ENCODE assay signal across 9 cellular contexts in the genomic region with DNA sequence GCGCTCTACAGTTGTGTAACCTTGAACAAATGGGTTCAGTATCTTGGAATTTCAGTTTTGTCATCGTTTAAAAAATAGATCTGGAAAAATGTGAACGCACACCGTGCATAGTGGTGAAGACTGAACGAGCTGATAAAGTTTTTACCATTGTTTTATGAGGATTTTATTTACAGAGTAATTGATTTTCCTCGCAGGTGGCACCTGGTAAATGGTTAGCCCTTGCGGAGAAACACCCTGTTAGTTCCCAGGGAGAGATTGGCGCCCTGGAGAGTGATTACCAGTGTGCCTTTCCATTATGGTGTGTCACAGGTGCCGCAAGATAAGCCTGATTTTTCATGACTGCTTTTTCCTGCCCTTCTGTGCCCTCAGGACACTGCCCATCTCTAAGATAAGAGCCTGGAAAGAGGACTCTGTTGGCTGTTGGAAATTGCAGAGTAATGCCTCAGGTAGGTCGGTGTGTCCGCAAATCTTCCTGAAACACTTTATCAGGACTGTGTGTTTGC. TPM values are rescaled to one million over a fixed set of nuclear protein-coding genes. Genes with fewer than 3 reads are reported as not detected.
DNase-seq lines count a peak whose midpoint lies in the region; ATAC-seq and TF ChIP-seq lines count a peak whose summit lies in the region.
"Had no signal": no experiment of that assay in that cellular context is flagged by ENCODE, and none has a peak within 500 bp of the region (broad histone marks: within the 10 kb centered on the region; RNA-seq: fewer than 3 reads in every experiment).

No MANE protein-coding gene starts in this region.

- peaks cover under 1 to 2% of the 10 kb centered on the region in 2 donors for H3K27me3 Mint-ChIP-seq in CD8-positive, alpha-beta memory T cell
- no peaks in the 10 kb centered on the region for H3K27me3 Mint-ChIP-seq in neural crest cell (ENCODE audit: low read depth)

- H3K36me3 ChIP-seq in CD8-positive, alpha-beta memory T cell (ENCODE audit: insufficient read depth, low read length), result peaks cover 11% of the 10 kb centered on the region
- no peaks in the 10 kb centered on the region for H3K36me3 ChIP-seq in ectodermal cell (ENCODE audit: control insufficient read depth, insufficient read depth, low read length)

- peaks cover 5% of the 10 kb centered on the region for H3K9me3 ChIP-seq in CD8-positive, alpha-beta memory T cell (ENCODE audit: low read length)
- no peaks in the 10 kb centered on the region for H3K9me3 ChIP-seq in ectodermal cell (ENCODE audit: control insufficient read depth, low read length)

- CTCF ChIA-PET in CD8-positive, alpha-beta memory T cell (lab: Charles Lee), result no interaction called here

- no peak for TF ChIP-seq CTCF in neural crest cell (conservative IDR thresholded peaks at IDR 0.05)

- 41% methylated on average over 11 of the region's 11 CpGs for WGBS in ectodermal cell, 2 experiments

- peaks cover 3 to 24% (median 14%) of the 10 kb centered on the region in 5 donors for H3K9me3 Mint-ChIP-seq in CD8-positive, alpha-beta memory T cell
- peaks cover 5% of the 10 kb centered on the region for H3K9me3 Mint-ChIP-seq in neural crest cell

- H3K4me3 Mint-ChIP-seq in CD8-positive, alpha-beta memory T cell, result peak overlapping the region; percentile 91 to 98 (median 96)
- peak overlapping the region; percentile 94 for H3K4me3 Mint-ChIP-seq in neural crest cell

- H3K4me1 ChIP-seq in CD8-positive, alpha-beta memory T cell (ENCODE audit: insufficient read depth, low read length), result peaks cover 13% of the 10 kb centered on the region
- H3K4me1 ChIP-seq in ectodermal cell (ENCODE audit: control insufficient read depth, insufficient read depth, low read length), result peaks cover 5% of the 10 kb centered on the region

- ATAC-seq in GM21786 (IDR thresholded peaks at IDR 0.05; ENCODE audit: unreplicated experiment), result no peak

- no peaks in the 10 kb centered on the region for H3K27me3 ChIP-seq in CD8-positive, alpha-beta memory T cell (ENCODE audit: insufficient read depth, low read length, poor library complexity, severe bottlenecking)
- no peaks in the 10 kb centered on the region for H3K27me3 ChIP-seq in ectodermal cell (ENCODE audit: control insufficient read depth, insufficient read depth, low read length, poor library complexity, severe bottlenecking)

- peak overlapping the region; percentile 86 for H3K4me3 ChIP-seq in CD8-positive, alpha-beta memory T cell (ENCODE audit: low read length)
- H3K4me3 ChIP-seq in ectodermal cell (ENCODE audit: insufficient read depth, low read depth, low read length), result peak overlapping the region; percentile 58

- peaks cover 25 to 39% (median 36%) of the 10 kb centered on the region in 3 donors for H3K4me1 Mint-ChIP-seq in CD8-positive, alpha-beta memory T cell
- H3K4me1 Mint-ChIP-seq in neural crest cell, result peaks cover 22% of the 10 kb centered on the region

- H3K27ac ChIP-seq in CD8-positive, alpha-beta memory T cell (ENCODE audit: low read depth, low read length), result peak overlapping the region; percentile 91
- H3K27ac ChIP-seq in ectodermal cell (ENCODE audit: insufficient read depth, low read depth, low read length, poor library complexity, severe bottlenecking), result peak overlapping the region; percentile 97

- H3K36me3 Mint-ChIP-seq in CD8-positive, alpha-beta memory T cell, result peaks cover 26 to 46% (median 38%) of the 10 kb centered on the region in 3 donors
- peaks cover 25% of the 10 kb centered on the region for H3K36me3 Mint-ChIP-seq in neural crest cell (ENCODE audit: low read depth)

- H3K27ac Mint-ChIP-seq in CD8-positive, alpha-beta memory T cell, result peak overlapping the region; percentile 92 to 99 (median 97)
- H3K27ac Mint-ChIP-seq in neural crest cell (ENCODE audit: unreplicated experiment), result peak overlapping the region; percentile 99

- POLR2A ChIA-PET in CD8-positive, alpha-beta memory T cell (lab: Charles Lee), result no interaction called here

- no peak for DNase-seq in CD8-positive, alpha-beta memory T cell
- DNase-seq in NCI-H2081 treated with DMSO at 0.1 percent for 48 hours (lab: John Stamatoyannopoulos, UW) (peak; percentile 1), neural crest cell (ENCODE audit: low read depth, low spot score) (no peak), kidney tubule cell (ENCODE audit: low spot score) (no peak), NCI-H1092 treated with DMSO at 0.1 percent for 48 hours (lab: John Stamatoyannopoulos, UW) (no peak), midbrain (lab: John Stamatoyannopoulos, UW) (no peak)

RNA-seq across cellular contexts. Expression of a gene that starts 0.6 kb away (rescaled TPM):
- 1 to 10 TPM; 4.5 to 6.3 TPM for total RNA-seq in CD8-positive, alpha-beta memory T cell
- polyA plus RNA-seq in CD8-positive, alpha-beta memory T cell, result 24.7 TPM
- polyA plus RNA-seq in ectodermal cell (2013, experiment 1 of 4), result 14.6 TPM
- 19.3 TPM for polyA plus RNA-seq in ectodermal cell (2013, experiment 2 of 4)
- 19.2 TPM for polyA plus RNA-seq in ectodermal cell (2013, experiment 3 of 4)
- polyA plus RNA-seq in ectodermal cell (2013, experiment 4 of 4), result 20.3 TPM
- total RNA-seq in neural crest cell, result 6.3 and 8.0 TPM in 2 replicates

RNA-seq across cellular contexts. Expression of a gene that starts 38.4 kb away (rescaled TPM):
- total RNA-seq in CD8-positive, alpha-beta memory T cell, result 1 to 10 TPM; 3.8 to 4.6 TPM
- polyA plus RNA-seq in CD8-positive, alpha-beta memory T cell, result 6.0 TPM
- polyA plus RNA-seq in ectodermal cell (2013, experiment 1 of 4), result 9.5 TPM
- 7.9 TPM for polyA plus RNA-seq in ectodermal cell (2013, experiment 2 of 4)
- 7.5 TPM for polyA plus RNA-seq in ectodermal cell (2013, experiment 3 of 4)
- polyA plus RNA-seq in ectodermal cell (2013, experiment 4 of 4), result 9.5 TPM
- total RNA-seq in neural crest cell, result 8.6 and 10.1 TPM in 2 replicates

RNA-seq across cellular contexts. Expression of a gene that starts 57.2 kb away (rescaled TPM):
- 10 to 100 TPM; 13.4 to 14.8 TPM for total RNA-seq in CD8-positive, alpha-beta memory T cell
- polyA plus RNA-seq in CD8-positive, alpha-beta memory T cell, result 16.0 TPM
- 39.6 TPM for polyA plus RNA-seq in ectodermal cell (2013, experiment 1 of 4)
- 42.4 TPM for polyA plus RNA-seq in ectodermal cell (2013, experiment 2 of 4)
- polyA plus RNA-seq in ectodermal cell (2013, experiment 3 of 4), result 33.0 TPM
- 40.2 TPM for polyA plus RNA-seq in ectodermal cell (2013, experiment 4 of 4)
- 36.7 and 37.0 TPM in 2 replicates for total RNA-seq in neural crest cell

RNA-seq across cellular contexts. Expression of a gene that starts 57.7 kb away (rescaled TPM):
- total RNA-seq in CD8-positive, alpha-beta memory T cell, result under 1 TPM; 0.22 to 0.29 TPM
- polyA plus RNA-seq in CD8-positive, alpha-beta memory T cell, result not detected
- not detected for polyA plus RNA-seq in ectodermal cell (2013, experiment 1 of 4)
- polyA plus RNA-seq in ectodermal cell (2013, experiment 2 of 4), result 0.12 TPM
- polyA plus RNA-seq in ectodermal cell (2013, experiment 3 of 4), result not detected
- polyA plus RNA-seq in ectodermal cell (2013, experiment 4 of 4), result 0.57 TPM
- total RNA-seq in neural crest cell, result 0.45 TPM in 1 of 2 replicates, not detected in the other
- total RNA-seq: pulmonary artery endothelial cell had no signal
